Comparison of ENCODE assay signal across 8 cellular contexts in the genomic region with DNA sequence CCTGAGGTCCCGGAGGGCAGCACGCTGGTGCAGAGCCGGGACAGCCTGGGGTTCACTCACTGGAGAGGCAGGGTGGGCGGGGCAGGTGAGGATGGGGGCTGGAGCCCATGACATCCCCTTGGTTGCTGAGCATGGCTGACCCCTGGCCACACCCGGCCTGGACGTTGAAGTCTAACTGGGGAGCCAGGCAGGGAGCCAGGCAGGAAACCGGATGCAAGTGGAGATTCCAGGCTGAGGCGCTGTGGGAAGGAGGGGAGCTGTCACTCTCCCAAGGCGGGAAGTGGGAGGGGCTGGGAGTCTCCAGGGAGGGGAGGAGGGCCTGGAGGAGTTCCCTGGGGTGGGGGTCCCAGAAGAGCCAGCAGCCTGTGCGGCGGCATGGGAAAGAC.
DNase-seq lines count a peak whose midpoint lies in the region; ATAC-seq lines count a peak whose summit lies in the region.

No MANE protein-coding gene starts in this region.

- no peak for ATAC-seq in HG03571 (IDR thresholded peaks at IDR 0.05; ENCODE audit: unreplicated experiment)

- DNase-seq in NCI-H82 (lab: John Stamatoyannopoulos, UW) (peak; percentile 38), NCI-H82 treated with DMSO at 0.1 percent for 48 hours (lab: John Stamatoyannopoulos, UW; ENCODE audit: unreplicated experiment) (no peak), kidney tubule cell (ENCODE audit: low spot score) (peak; percentile 86), substantia nigra (lab: John Stamatoyannopoulos, UW) (peak in 41 of 49 donors; percentile 34 to 86 (median 71)), NCI-H345 treated with DMSO at 0.1 percent for 48 hours (lab: John Stamatoyannopoulos, UW; ENCODE audit: unreplicated experiment) (no peak)
- no peak for DNase-seq in stimulated activated CD4-positive, alpha-beta T cell treated with anti-CD3 and anti-CD28 coated beads, Interleukin-12 subunit alpha, Interleukin-12 subunit beta, amount 100 ng/mL, for 4 hours

- H3K27ac ChIP-seq in cingulate gyrus (ENCODE audit: low read depth, low read length) (peak overlapping the region; percentile 95), substantia nigra (ENCODE audit: low read depth, low read length, poor library complexity, severe bottlenecking) (peak overlapping the region; percentile 99)

Comparison
In these comparisons a context has a peak if more than half of its experiments do, and no peak if none do; other contexts are left out.
1. DNase-seq: peak in NCI-H82 (single experiment), kidney tubule cell (single experiment) and substantia nigra (41 of 49); none in NCI-H82 treated with DMSO at 0.1 percent for 48 hours (single experiment), NCI-H345 treated with DMSO at 0.1 percent for 48 hours (single experiment) and stimulated activated CD4-positive, alpha-beta T cell treated with anti-CD3 and anti-CD28 coated beads, Interleukin-12 subunit alpha, Interleukin-12 subunit beta, amount 100 ng/mL, for 4 hours (single experiment).